Comparison of ENCODE assay signal across 8 cellular contexts in the genomic region with DNA sequence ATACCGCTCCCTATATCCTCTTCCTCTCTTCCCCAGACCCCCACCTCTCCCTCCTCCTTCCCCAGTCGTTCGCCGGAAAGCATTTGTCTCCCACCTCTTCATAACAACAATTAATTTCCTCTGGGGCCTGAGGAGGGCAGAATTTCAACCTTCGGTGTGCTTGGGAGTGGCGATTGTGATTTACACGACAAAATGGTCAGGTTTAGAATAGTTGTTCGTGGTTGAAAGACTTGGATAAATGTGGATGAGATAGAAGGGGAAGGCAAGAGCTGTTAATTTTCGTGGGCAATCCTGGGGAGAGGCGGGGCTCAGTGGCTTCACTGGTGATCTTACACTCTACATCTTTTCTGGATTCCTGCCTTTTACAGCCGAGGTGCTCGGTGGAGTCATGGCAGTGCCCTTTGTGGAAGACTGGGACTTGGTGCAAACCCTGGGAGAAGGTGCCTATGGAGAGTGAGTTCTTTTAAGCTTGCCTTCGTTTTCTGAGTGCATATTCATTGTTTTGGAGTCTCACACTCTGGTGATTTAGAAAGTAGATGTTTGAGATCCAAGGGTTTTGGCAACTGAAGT. TPM values are rescaled to one million over a fixed set of nuclear protein-coding genes. Genes with fewer than 3 reads are reported as not detected.
A peak's percentile ranks its signal among the peaks of the same experiment; 100 is the strongest.
DNase-seq lines count a peak whose midpoint lies in the region; ATAC-seq and TF ChIP-seq lines count a peak whose summit lies in the region.

No MANE protein-coding gene starts in this region.

- peak overlapping the region; percentile 97 for H3K27ac Mint-ChIP-seq in activated CD8-positive, alpha-beta T cell treated with anti-CD3 and anti-CD28 coated beads, Interleukin-2, amount 10 ng/mL, durations not matched to agents 7 days and 5 days
- H3K27ac Mint-ChIP-seq in glutamatergic neuron (ENCODE audit: unreplicated experiment): peak overlapping the region; percentile 94
- H3K27ac Mint-ChIP-seq in progenitor cell of endocrine pancreas: peak overlapping the region; percentile 94

- no peaks in the 10 kb centered on the region for H3K27me3 Mint-ChIP-seq in activated CD8-positive, alpha-beta T cell treated with anti-CD3 and anti-CD28 coated beads, Interleukin-2, amount 10 ng/mL, durations not matched to agents 7 days and 5 days (ENCODE audit: low read depth)
- peaks cover 6% of the 10 kb centered on the region for H3K27me3 Mint-ChIP-seq in glutamatergic neuron (ENCODE audit: unreplicated experiment)
- no peaks in the 10 kb centered on the region for H3K27me3 Mint-ChIP-seq in progenitor cell of endocrine pancreas

- DNase-seq in NCI-H2227 treated with DMSO at 0.1 percent for 48 hours (lab: John Stamatoyannopoulos, UW) (peak; percentile 44), NCI-H2227 (lab: John Stamatoyannopoulos, UW; ENCODE audit: unreplicated experiment) (no peak), Kasumi-1 (lab: John Stamatoyannopoulos, UW) (peak; percentile 41 to 88), glutamatergic neuron (peak; percentile 32), progenitor cell of endocrine pancreas (ENCODE audit: low spot score, unreplicated experiment) (no peak), KBM-7 (no peak)
- DNase-seq in activated CD8-positive, alpha-beta T cell treated with anti-CD3 and anti-CD28 coated beads, Interleukin-2, amount 10 ng/mL, durations not matched to agents 7 days and 5 days: peak; percentile 59

- H3K36me3 Mint-ChIP-seq in activated CD8-positive, alpha-beta T cell treated with anti-CD3 and anti-CD28 coated beads, Interleukin-2, amount 10 ng/mL, durations not matched to agents 7 days and 5 days (ENCODE audit: low read depth): peaks cover 48% of the 10 kb centered on the region
- H3K36me3 Mint-ChIP-seq in glutamatergic neuron (ENCODE audit: unreplicated experiment) (no peaks in the 10 kb centered on the region), progenitor cell of endocrine pancreas (ENCODE audit: insufficient read depth) (peaks cover 6% of the 10 kb centered on the region)

- in situ Hi-C loops in KBM-7 (cut with MboI; ENCODE audit: low pct_unique_long_range_greater_than_20kb, low sequenced_read_pairs): no loop called here

- TF ChIP-seq CTCF in glutamatergic neuron (IDR thresholded peaks at IDR 0.05; ENCODE audit: partially characterized antibody, unreplicated experiment) (no peak), progenitor cell of endocrine pancreas (IDR thresholded peaks at IDR 0.05; ENCODE audit: unreplicated experiment) (peak; percentile 38)

- H3K9me3 Mint-ChIP-seq in activated CD8-positive, alpha-beta T cell treated with anti-CD3 and anti-CD28 coated beads, Interleukin-2, amount 10 ng/mL, durations not matched to agents 7 days and 5 days (ENCODE audit: insufficient read depth): no peaks in the 10 kb centered on the region
- H3K9me3 Mint-ChIP-seq in glutamatergic neuron (ENCODE audit: unreplicated experiment) (peaks cover 7% of the 10 kb centered on the region), progenitor cell of endocrine pancreas (ENCODE audit: low read depth) (no peaks in the 10 kb centered on the region)

- POLR2A ChIA-PET in activated CD8-positive, alpha-beta T cell treated with anti-CD3 and anti-CD28 coated beads, Interleukin-2, amount 10 ng/mL, durations not matched to agents 7 days and 5 days (lab: Charles Lee): interaction anchor here (1.0 to 3.0 kb wide), 5 partner anchors 18 to 693 kb away, joined by 3 to 32 read pairs (median 7); a partner anchor contains a TSS

- CTCF ChIA-PET in activated CD8-positive, alpha-beta T cell treated with anti-CD3 and anti-CD28 coated beads, Interleukin-2, amount 10 ng/mL, durations not matched to agents 7 days and 5 days (lab: Charles Lee): interaction anchor here (0.7 to 3.1 kb wide), 11 partner anchors 8 to 261 kb away, joined by 3 to 16 read pairs (median 4); a partner anchor contains a TSS

- peak overlapping the region; percentile 90 for H3K4me3 Mint-ChIP-seq in activated CD8-positive, alpha-beta T cell treated with anti-CD3 and anti-CD28 coated beads, Interleukin-2, amount 10 ng/mL, durations not matched to agents 7 days and 5 days
- H3K4me3 Mint-ChIP-seq in glutamatergic neuron (ENCODE audit: unreplicated experiment): peak overlapping the region; percentile 99
- H3K4me3 Mint-ChIP-seq in progenitor cell of endocrine pancreas (ENCODE audit: low read depth): peak overlapping the region; percentile 96

- H3K4me1 Mint-ChIP-seq in activated CD8-positive, alpha-beta T cell treated with anti-CD3 and anti-CD28 coated beads, Interleukin-2, amount 10 ng/mL, durations not matched to agents 7 days and 5 days (ENCODE audit: low read depth): peaks cover 31% of the 10 kb centered on the region
- H3K4me1 Mint-ChIP-seq in glutamatergic neuron (ENCODE audit: low read depth, unreplicated experiment) (peaks cover 7% of the 10 kb centered on the region), progenitor cell of endocrine pancreas (ENCODE audit: low read depth) (peaks cover 21% of the 10 kb centered on the region)

- peak; percentile 36 for ATAC-seq in GM21619 (IDR thresholded peaks at IDR 0.05; ENCODE audit: unreplicated experiment)
- peak; percentile 41 for ATAC-seq in activated CD8-positive, alpha-beta T cell treated with anti-CD3 and anti-CD28 coated beads, Interleukin-2, amount 10 ng/mL, durations not matched to agents 7 days and 5 days

RNA-seq across cellular contexts. Expression of a gene that starts 1.5 kb away (rescaled TPM):
- total RNA-seq in activated CD8-positive, alpha-beta T cell treated with anti-CD3 and anti-CD28 coated beads, Interleukin-2, amount 10 ng/mL, durations not matched to agents 7 days and 5 days: 100 to 1,000 TPM; 102 to 106 TPM
- total RNA-seq in glutamatergic neuron (ENCODE audit: unreplicated experiment) (23.1 TPM), progenitor cell of endocrine pancreas (52.7 and 58.3 TPM in 2 replicates)

RNA-seq across cellular contexts. Expression of a gene that starts 33.8 kb away (rescaled TPM):
- 100 to 1,000 TPM; 103 to 114 TPM for total RNA-seq in activated CD8-positive, alpha-beta T cell treated with anti-CD3 and anti-CD28 coated beads, Interleukin-2, amount 10 ng/mL, durations not matched to agents 7 days and 5 days
- total RNA-seq in glutamatergic neuron (ENCODE audit: unreplicated experiment) (68.0 TPM), progenitor cell of endocrine pancreas (162 and 164 TPM in 2 replicates)

RNA-seq across cellular contexts. Expression of a gene that starts 54.2 kb away (rescaled TPM):
- total RNA-seq in activated CD8-positive, alpha-beta T cell treated with anti-CD3 and anti-CD28 coated beads, Interleukin-2, amount 10 ng/mL, durations not matched to agents 7 days and 5 days: not detected
- total RNA-seq in glutamatergic neuron (ENCODE audit: unreplicated experiment) (not detected), progenitor cell of endocrine pancreas (0.50 and 0.55 TPM in 2 replicates)

RNA-seq across cellular contexts. Expression of a gene that starts 57.2 kb away (rescaled TPM):
- total RNA-seq in activated CD8-positive, alpha-beta T cell treated with anti-CD3 and anti-CD28 coated beads, Interleukin-2, amount 10 ng/mL, durations not matched to agents 7 days and 5 days: 10 to 100 TPM; 45.8 to 46.2 TPM
- total RNA-seq in glutamatergic neuron (ENCODE audit: unreplicated experiment) (63.3 TPM), progenitor cell of endocrine pancreas (68.0 and 74.0 TPM in 2 replicates)

Comparison
In these comparisons a context has a peak if more than half of its experiments do, and no peak if none do; other contexts are left out.
1. DNase-seq: peak in NCI-H2227 treated with DMSO at 0.1 percent for 48 hours (single experiment), Kasumi-1 (2 of 2), activated CD8-positive, alpha-beta T cell treated with anti-CD3 and anti-CD28 coated beads, Interleukin-2, amount 10 ng/mL, durations not matched to agents 7 days and 5 days (single experiment) and glutamatergic neuron (single experiment); none in NCI-H2227 (single experiment), progenitor cell of endocrine pancreas (single experiment) and KBM-7 (single experiment).
2. Peak in every context shown above with its lines, with median percentiles within 50 percentile points of each other: H3K27ac Mint-ChIP-seq and H3K4me3 Mint-ChIP-seq.